ENCODE assay signal across 19 cellular contexts in genomic region chr10:114379631-114380041, GRCh38. TPM values are rescaled to one million over a fixed set of nuclear protein-coding genes. Genes with fewer than 3 reads are reported as not detected.
A peak's percentile ranks its signal among the peaks of the same experiment; 100 is the strongest.
DNase-seq lines count a peak whose midpoint lies in the region; FAIRE-seq and TF ChIP-seq lines count a peak whose summit lies in the region.
"Had no signal": no experiment of that assay in that cellular context is flagged by ENCODE, and none has a peak within 500 bp of the region (broad histone marks: within the 10 kb centered on the region; RNA-seq: fewer than 3 reads in every experiment).

No MANE protein-coding gene starts in this region.

- H3K9ac ChIP-seq in endothelial cell of umbilical vein (replicated peaks; ENCODE audit: extremely low read depth, insufficient read depth, low read length): no peak overlapping the region
- H3K9ac ChIP-seq in muscle layer of colon (ENCODE audit: low read length): no peak overlapping the region
- H3K9ac ChIP-seq in stomach smooth muscle (ENCODE audit: low read length in 2 of 2): no peak overlapping the region
- H3K9ac ChIP-seq: KMS-11 had no signal

- H3K27ac ChIP-seq in endothelial cell of umbilical vein (ENCODE audit: insufficient read depth, low read depth, low read length) (no peak overlapping the region), muscle layer of colon (ENCODE audit: low read depth, low read length) (peak overlapping the region; percentile 7), stomach smooth muscle (ENCODE audit: low read length) (peak overlapping the region; percentile 25), ovary (peak overlapping the region in 1 of 2 donors; percentile 10)
- H3K27ac ChIP-seq: cardiac muscle cell, KMS-11, tibial artery had no signal

- no peaks in the 10 kb centered on the region for H3K9me1 ChIP-seq in endothelial cell of umbilical vein (replicated peaks; ENCODE audit: control insufficient read depth, extremely low read depth, insufficient read depth, low read length)

- WGBS in ovary, 3 donors: 10 to 16% (median 15%) methylated on average over 4 of the region's 4 CpGs

- H3K79me2 ChIP-seq in endothelial cell of umbilical vein (ENCODE audit: control insufficient read depth, insufficient read depth, low read length): no peaks in the 10 kb centered on the region

- FAIRE-seq in endothelial cell of umbilical vein (lab: Jason Lieb, UNC): peak; percentile 75

- TF ChIP-seq POLR2A in endothelial cell of umbilical vein (IDR thresholded peaks at IDR 0.05; ENCODE audit: low read depth, low read length): no peak
- no peak for TF ChIP-seq POLR2A in ovary (IDR thresholded peaks at IDR 0.05)

- dilution Hi-C loops in endothelial cell of umbilical vein (cut with MboI; ENCODE audit: extremely low pct_ligation_motif_present, low sequenced_read_pairs): no loop called here

- DNase-seq in M059J (ENCODE audit: low read depth) (peak; percentile 76), endothelial cell of umbilical vein (ENCODE audit: low read depth, low spot score) (peak; percentile 51), ovary (no peak), D341Med (ENCODE audit: low spot score) (no peak), T-helper 2 cell (no peak)
- no peak for DNase-seq in effector CD8-positive, alpha-beta T cell (lab: John Stamatoyannopoulos, UW)
- DNase-seq: activated CD4-positive, alpha-beta T cell treated with anti-CD3 and anti-CD28 coated beads, Interleukin-2, amount 10 ng/mL, durations not matched to agents 24 days and 14 days; AML-193; COR-L47; erythroblast; natural killer cell; NCI-H1105 treated with DMSO at 0.1 percent for 48 hours; NCI-H2107; NCI-H524 treated with DMSO at 0.1 percent for 48 hours; tibial artery had no signal

- CTCF ChIA-PET in endothelial cell of umbilical vein (lab: Charles Lee): interaction anchor here (0.6 kb wide), 1 partner anchor 652 kb away, joined by 3 read pairs; no protein-coding TSS in a partner anchor

- no peaks in the 10 kb centered on the region for H3K36me3 ChIP-seq in endothelial cell of umbilical vein (ENCODE audit: control insufficient read depth in 2 of 2, extremely low read depth in 1 of 2, insufficient read depth in 2 of 2, low read length in 2 of 2)
- H3K36me3 ChIP-seq in muscle layer of colon (ENCODE audit: insufficient read depth, low read length): no peaks in the 10 kb centered on the region
- H3K36me3 ChIP-seq in stomach smooth muscle (ENCODE audit: control insufficient read depth in 2 of 2, insufficient read depth in 2 of 2, low read length in 2 of 2): no peaks in the 10 kb centered on the region
- H3K36me3 ChIP-seq in ovary: no peaks in the 10 kb centered on the region
- H3K36me3 ChIP-seq: cardiac muscle cell, tibial artery had no signal

- no peak overlapping the region for H3K4me2 ChIP-seq in endothelial cell of umbilical vein (ENCODE audit: insufficient read depth, low read length)
- H3K4me2 ChIP-seq: KMS-11 had no signal

- no TSS peak for BruUV-seq in endothelial cell of umbilical vein (replicated peaks; lab: Mats Ljungman, UMichigan)

- H3K9me3 ChIP-seq in endothelial cell of umbilical vein (replicated peaks; ENCODE audit: control insufficient read depth, insufficient read depth, low read length) (no peaks in the 10 kb centered on the region), muscle layer of colon (ENCODE audit: low read length) (no peaks in the 10 kb centered on the region), stomach smooth muscle (ENCODE audit: control insufficient read depth in 2 of 2, low read length in 2 of 2) (no peaks in the 10 kb centered on the region), ovary (no peaks in the 10 kb centered on the region)
- H3K9me3 ChIP-seq: tibial artery had no signal

- H4K20me1 ChIP-seq in endothelial cell of umbilical vein (replicated peaks; ENCODE audit: control insufficient read depth, extremely low read depth, insufficient read depth, low read length): no peaks in the 10 kb centered on the region

- POLR2A ChIA-PET in endothelial cell of umbilical vein (lab: Charles Lee): no interaction called here

- TF ChIP-seq CTCF in endothelial cell of umbilical vein (IDR thresholded peaks at IDR 0.05; ENCODE audit: extremely low read depth in 1 of 2, insufficient read depth in 1 of 2, low read depth in 1 of 2, low read length in 2 of 2) (no peak), ovary (IDR thresholded peaks at IDR 0.05) (no peak)

- TF ChIP-seq EP300 in ovary (IDR thresholded peaks at IDR 0.05): no peak

- H3K4me3 ChIP-seq in endothelial cell of umbilical vein (replicated peaks in 1 of 3; ENCODE audit: insufficient read depth in 1 of 3, low read depth in 1 of 3, low read length in 3 of 3) (no peak overlapping the region), muscle layer of colon (ENCODE audit: low read depth in 1 of 2, low read length in 2 of 2) (no peak overlapping the region), stomach smooth muscle (ENCODE audit: low read length in 2 of 2) (no peak overlapping the region), ovary (no peak overlapping the region)
- H3K4me3 ChIP-seq: cardiac muscle cell, tibial artery had no signal

- intact Hi-C loops in endothelial cell of umbilical vein (cut with micrococcal nuclease): loop anchor here (10.0 kb wide), 1 partner anchor 315 kb away; no protein-coding TSS in a partner anchor
- intact Hi-C loops in ovary (cut with DNase I): no loop called here

- H3K27me3 ChIP-seq in endothelial cell of umbilical vein (ENCODE audit: control insufficient read depth in 2 of 2, insufficient read depth in 2 of 2, low read length in 2 of 2): peaks cover 21 to 43% of the 10 kb centered on the region in 2 experiments
- no peaks in the 10 kb centered on the region for H3K27me3 ChIP-seq in muscle layer of colon (ENCODE audit: control insufficient read depth in 1 of 2, insufficient read depth in 2 of 2, low read length in 2 of 2)
- H3K27me3 ChIP-seq in stomach smooth muscle (ENCODE audit: control insufficient read depth in 1 of 2, insufficient read depth in 2 of 2, low read length in 2 of 2): no peaks in the 10 kb centered on the region
- no peaks in the 10 kb centered on the region for H3K27me3 ChIP-seq in ovary
- H3K27me3 ChIP-seq: cardiac muscle cell, tibial artery had no signal

- no peak overlapping the region for H2AFZ ChIP-seq in endothelial cell of umbilical vein (ENCODE audit: low read depth, low read length)

- H3K4me1 ChIP-seq in endothelial cell of umbilical vein (ENCODE audit: control insufficient read depth, extremely low read depth, insufficient read depth, low read length): peaks cover 11% of the 10 kb centered on the region
- H3K4me1 ChIP-seq in muscle layer of colon (ENCODE audit: insufficient read depth, low read length): peaks cover 16% of the 10 kb centered on the region
- H3K4me1 ChIP-seq in stomach smooth muscle (ENCODE audit: control insufficient read depth, insufficient read depth, low read length): peaks cover 15% of the 10 kb centered on the region
- H3K4me1 ChIP-seq in ovary (ENCODE audit: insufficient read depth): peaks cover 13% of the 10 kb centered on the region

TF ChIP-seq in endothelial cell of umbilical vein, 7 proteins besides CTCF, POLR2A, EP300 and RAD21:
- TF ChIP-seq GATA2 (IDR thresholded peaks at IDR 0.05; ENCODE audit: insufficient read depth, insufficient read length, low read depth, low read length): no peak

RNA-seq across cellular contexts. Expression of gene AFAP1L2, which starts 24.7 kb away (rescaled TPM):
- total RNA-seq in M059J (2014; rRNA removed; shearing (Covaris generic)): 0.44 and 1.7 TPM in 2 replicates
- 1.6 and 4.1 TPM in 2 replicates for total RNA-seq in endothelial cell of umbilical vein
- 0.53 and 0.90 TPM in 2 replicates for polyA plus RNA-seq in endothelial cell of umbilical vein
- 0.52 and 0.63 TPM in 2 replicates for polyA plus RNA-seq in endothelial cell of umbilical vein (2011; cell fraction: cytosol; rRNA removed)
- polyA plus RNA-seq in endothelial cell of umbilical vein (2011; cell fraction: nucleus; rRNA removed): 2.1 and 2.2 TPM in 2 replicates
- 0.05 TPM in 2 replicates for polyA plus RNA-seq in endothelial cell of umbilical vein (2012)
- 0.59 and 0.75 TPM in 2 replicates for polyA minus RNA-seq in endothelial cell of umbilical vein
- polyA minus RNA-seq in endothelial cell of umbilical vein (2011; cell fraction: cytosol; rRNA and poly(A)+ RNA removed): not detected
- polyA minus RNA-seq in endothelial cell of umbilical vein (2011; cell fraction: nucleus; rRNA and poly(A)+ RNA removed): 0.91 and 1.2 TPM in 2 replicates
- 10 to 100 TPM in 6 of 7 donors, 1 to 10 TPM in 1; 9.8 to 53.7 (median 25.3) TPM for total RNA-seq in ovary
- polyA plus RNA-seq in ovary: 10 to 100 TPM; 18.7 to 19.5 TPM

Comparison
In these comparisons a context has a peak if more than half of its experiments do, and no peak if none do; other contexts are left out.
1. DNase-seq: peak in M059J (single experiment) and endothelial cell of umbilical vein (single experiment); none in ovary (0 of 5), D341Med (single experiment), T-helper 2 cell (0 of 5) and effector CD8-positive, alpha-beta T cell (single experiment).